Comparison of ENCODE assay signal across 8 cellular contexts in genomic region chr12:96195845-96196451, GRCh38. TPM values are rescaled to one million over a fixed set of nuclear protein-coding genes. Genes with fewer than 3 reads are reported as not detected.
A peak's percentile ranks its signal among the peaks of the same experiment; 100 is the strongest.
DNase-seq lines count a peak whose midpoint lies in the region; ATAC-seq and TF ChIP-seq lines count a peak whose summit lies in the region.

No MANE protein-coding gene starts in this region.

- ATAC-seq in GM23338 (peak; percentile 17), HG03196 (IDR thresholded peaks at IDR 0.05; ENCODE audit: unreplicated experiment) (no peak), GM18519 (IDR thresholded peaks at IDR 0.05; ENCODE audit: low FRiP score, unreplicated experiment) (no peak)

- H3K4me1 ChIP-seq in GM23338 (ENCODE audit: insufficient read depth) (peaks cover 12% of the 10 kb centered on the region), iPS-20b (ENCODE audit: insufficient read depth, low read length) (no peaks in the 10 kb centered on the region; the same call in 1 of the 2 replicates)

- H3K9me2 ChIP-seq in GM23338 (ENCODE audit: insufficient read depth): no peaks in the 10 kb centered on the region

- H3K4me3 ChIP-seq in GM23338 (peak overlapping the region; percentile 91), astrocyte of the cerebellum (ENCODE audit: low read depth, low read length) (peak overlapping the region; percentile 94), iPS-20b (ENCODE audit: low read length) (peak overlapping the region; percentile 81)

- H3K9me3 ChIP-seq in iPS-20b (ENCODE audit: insufficient read depth, low read depth, low read length): no peaks in the 10 kb centered on the region

- peak; percentile 22 for DNase-seq in GM23338 (ENCODE audit: low spot score)
- DNase-seq in SK-MEL-5 (ENCODE audit: low read depth, low spot score): peak; percentile 43
- DNase-seq in astrocyte of the cerebellum (ENCODE audit: low read depth): peak; percentile 46
- DNase-seq in stimulated activated CD4-positive, alpha-beta T cell treated with anti-CD3 and anti-CD28 coated beads, Interleukin-4, amount 100 ng/mL, for 1 hour: peak; percentile 64
- DNase-seq in hippocampal formation (lab: John Stamatoyannopoulos, UW): no peak

- H3K27me3 ChIP-seq in GM23338 (ENCODE audit: insufficient read depth): peaks cover 32% of the 10 kb centered on the region
- peaks cover 44% of the 10 kb centered on the region for H3K27me3 ChIP-seq in iPS-20b (ENCODE audit: insufficient read depth, low read length)

- H3F3A ChIP-seq in GM23338 (replicated peaks; ENCODE audit: low read depth): no peaks in the 10 kb centered on the region

- H3K27ac Mint-ChIP-seq in GM23338: no peak overlapping the region; the same call in 1 of the 2 replicates

- peak overlapping the region; percentile 88 for H3K4me3 Mint-ChIP-seq in GM23338

- peaks cover 24% of the 10 kb centered on the region for H3K27me3 Mint-ChIP-seq in GM23338 (ENCODE audit: insufficient read depth, low read depth, poor library complexity)

- no peaks in the 10 kb centered on the region for H3K36me3 Mint-ChIP-seq in GM23338 (ENCODE audit: low read depth)

- H3K4me1 Mint-ChIP-seq in GM23338: peaks cover 6% of the 10 kb centered on the region

- no peak overlapping the region for H3K27ac ChIP-seq in GM23338 (ENCODE audit: low read depth)
- no peak overlapping the region for H3K27ac ChIP-seq in iPS-20b (ENCODE audit: low read length)

- in situ Hi-C loops in SK-MEL-5 (cut with HindIII; ENCODE audit: low pct_unique_long_range_greater_than_20kb, low sequenced_read_pairs): no loop called here
- in situ Hi-C loops in astrocyte of the cerebellum (cut with HindIII; ENCODE audit: low sequenced_read_pairs): no loop called here

- H2AFZ ChIP-seq in GM23338: peak overlapping the region; percentile 69; the same call in 1 of the 2 replicates

- H3K9ac ChIP-seq in iPS-20b (ENCODE audit: low read depth, low read length): peak overlapping the region; percentile 36; the same call in 1 of the 2 replicates

- TF ChIP-seq CTCF in GM23338 (conservative IDR thresholded peaks at IDR 0.05; ENCODE audit: low read depth in 2 of 2) (no peak), astrocyte of the cerebellum (IDR thresholded peaks at IDR 0.05; ENCODE audit: low read depth, low read length, missing control alignments) (no peak)

- H3K36me3 ChIP-seq in GM23338 (ENCODE audit: insufficient read depth) (no peaks in the 10 kb centered on the region), iPS-20b (ENCODE audit: insufficient read depth, low read depth, low read length) (no peaks in the 10 kb centered on the region)

- H3K9me3 Mint-ChIP-seq in GM23338: no peaks in the 10 kb centered on the region; the same call in 2 of the 3 replicates

- H3K4me2 ChIP-seq in GM23338: peak overlapping the region; percentile 95

- no peaks in the 10 kb centered on the region; the same call in 1 of the 2 replicates for H4K20me1 ChIP-seq in GM23338 (replicated peaks; ENCODE audit: insufficient read depth)

- H3K79me2 ChIP-seq in GM23338 (replicated peaks; ENCODE audit: insufficient read depth): peaks cover 24% of the 10 kb centered on the region

TF ChIP-seq in GM23338, 12 proteins besides CTCF, POLR2A, EP300 and RAD21 (continues in another document):
- TF ChIP-seq, protein P1, sequence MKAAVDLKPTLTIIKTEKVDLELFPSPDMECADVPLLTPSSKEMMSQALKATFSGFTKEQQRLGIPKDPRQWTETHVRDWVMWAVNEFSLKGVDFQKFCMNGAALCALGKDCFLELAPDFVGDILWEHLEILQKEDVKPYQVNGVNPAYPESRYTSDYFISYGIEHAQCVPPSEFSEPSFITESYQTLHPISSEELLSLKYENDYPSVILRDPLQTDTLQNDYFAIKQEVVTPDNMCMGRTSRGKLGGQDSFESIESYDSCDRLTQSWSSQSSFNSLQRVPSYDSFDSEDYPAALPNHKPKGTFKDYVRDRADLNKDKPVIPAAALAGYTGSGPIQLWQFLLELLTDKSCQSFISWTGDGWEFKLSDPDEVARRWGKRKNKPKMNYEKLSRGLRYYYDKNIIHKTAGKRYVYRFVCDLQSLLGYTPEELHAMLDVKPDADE (IDR thresholded peaks at IDR 0.05): no peak
- TF ChIP-seq EZH2 (IDR thresholded peaks at IDR 0.05; ENCODE audit: low read depth, unreplicated experiment) (no peak), EZH2phosphoT487 (IDR thresholded peaks at IDR 0.05; ENCODE audit: unreplicated experiment) (no peak), ZNF114 (CRISPR knock-in tag; IDR thresholded peaks at IDR 0.05) (no peak), NANOG (IDR thresholded peaks at IDR 0.05; ENCODE audit: borderline replicate concordance) (no peak), REST (IDR thresholded peaks at IDR 0.05; ENCODE audit: unreplicated experiment) (no peak), CREB1 (CRISPR knock-in tag; IDR thresholded peaks at IDR 0.05; ENCODE audit: low read depth) (no peak), STAT1 (IDR thresholded peaks at IDR 0.05; ENCODE audit: unreplicated experiment) (no peak)

RNA-seq across cellular contexts. Expression of gene ELK3, which starts 1.8 kb away (rescaled TPM):
- total RNA-seq in GM23338 (2014; rRNA removed; shearing (Covaris generic)): 8.3 and 12.1 TPM in 2 replicates
- polyA plus RNA-seq in GM23338 (2016; fragmentation: Nextera tagmentation; extraction: Ambion mirVana): 5.5 and 6.5 TPM in 2 replicates
- total RNA-seq in SK-MEL-5 (2014; rRNA removed; shearing (Covaris generic)): 18.9 and 19.2 TPM in 2 replicates
- 24.7 and 33.4 TPM in 2 replicates for polyA plus RNA-seq in SK-MEL-5 (2015; cell fraction: cytosol; rRNA removed)
- 12.6 and 13.4 TPM in 2 replicates for polyA plus RNA-seq in SK-MEL-5 (2015; cell fraction: nucleus; rRNA removed)

Comparison
In these comparisons a context has a peak if more than half of its experiments do, and no peak if none do; other contexts are left out.
1. DNase-seq: peak in GM23338 (single experiment), SK-MEL-5 (single experiment), astrocyte of the cerebellum (single experiment) and stimulated activated CD4-positive, alpha-beta T cell treated with anti-CD3 and anti-CD28 coated beads, Interleukin-4, amount 100 ng/mL, for 1 hour (single experiment); none in hippocampal formation (0 of 2).
2. Peak in every context shown above with its lines, with median percentiles within 50 percentile points of each other: H3K4me3 ChIP-seq.